In genomic region chr1:197269053-197269452, GRCh38 we compare ENCODE assay signal across 15 cellular contexts. TPM values are rescaled to one million over a fixed set of nuclear protein-coding genes. Genes with fewer than 3 reads are reported as not detected.
A peak's percentile ranks its signal among the peaks of the same experiment; 100 is the strongest.
DNase-seq lines count a peak whose midpoint lies in the region; ATAC-seq and TF ChIP-seq lines count a peak whose summit lies in the region.
"Had no signal": no experiment of that assay in that cellular context is flagged by ENCODE, and none has a peak within 500 bp of the region (broad histone marks: within the 10 kb centered on the region; RNA-seq: fewer than 3 reads in every experiment).

No MANE protein-coding gene starts in this region.

- H3K27me3 Mint-ChIP-seq in CD4-positive, alpha-beta memory T cell = peaks cover 0 to 5% of the 10 kb centered on the region in 2 donors
- H3K27me3 Mint-ChIP-seq: type B pancreatic cell had no signal

- H3K9me3 Mint-ChIP-seq in CD4-positive, alpha-beta memory T cell = no peaks in the 10 kb centered on the region
- H3K9me3 Mint-ChIP-seq: central memory CD8-positive, alpha-beta T cell; type B pancreatic cell had no signal

- CTCF ChIA-PET in CD4-positive, alpha-beta memory T cell (lab: Charles Lee; ENCODE audit: partially characterized antibody) = no interaction called here

- H3K36me3 Mint-ChIP-seq in CD4-positive, alpha-beta memory T cell = no peaks in the 10 kb centered on the region
- H3K36me3 Mint-ChIP-seq: type B pancreatic cell had no signal

- ATAC-seq in heart right ventricle (peak in 7 of 8 donors; percentile 46 to 84 (median 61)), gastrocnemius medialis (no peak), HG02938 (IDR thresholded peaks at IDR 0.05; ENCODE audit: unreplicated experiment) (no peak)

- H3K9me3 ChIP-seq in heart right ventricle (no peaks in the 10 kb centered on the region), gastrocnemius medialis (no peaks in the 10 kb centered on the region)
- H3K9me3 ChIP-seq in CD4-positive, alpha-beta memory T cell (ENCODE audit: control insufficient read depth in 1 of 2, low read length in 2 of 2) = no peaks in the 10 kb centered on the region

- H3K36me3 ChIP-seq in heart right ventricle (no peaks in the 10 kb centered on the region), gastrocnemius medialis (no peaks in the 10 kb centered on the region)
- H3K36me3 ChIP-seq in CD4-positive, alpha-beta memory T cell (ENCODE audit: insufficient read depth, low read length) = no peaks in the 10 kb centered on the region

- no peak overlapping the region for H3K4me3 Mint-ChIP-seq in CD4-positive, alpha-beta memory T cell
- H3K4me3 Mint-ChIP-seq: central memory CD8-positive, alpha-beta T cell; type B pancreatic cell had no signal

- peak in 1 of 2 donors; percentile 4 for DNase-seq in heart right ventricle
- no peak for DNase-seq in cardiac septum (ENCODE audit: low spot score)
- DNase-seq in NCI-H774 (lab: John Stamatoyannopoulos, UW) = peak; percentile 86
- DNase-seq in erythroblast (lab: John Stamatoyannopoulos, UW) = peak; percentile 3 to 28
- DNase-seq in gastrocnemius medialis = no peak
- no peak for DNase-seq in CD4-positive, alpha-beta memory T cell
- no peak for DNase-seq in GM19238 (ENCODE audit: insufficient read length, low spot score)
- DNase-seq: activated CD4-positive, alpha-beta T cell treated with anti-CD3 and anti-CD28 coated beads, Interleukin-2, amount 50 U/mL, for 4 hours; activated effector memory CD4-positive, alpha-beta T cell treated with Interleukin-2 at 50 U/mL for 16 hours; EL; kidney had no signal

- in situ Hi-C loops in gastrocnemius medialis (cut with MboI; ENCODE audit: low sequenced_read_pairs in 4 of 4) = no loop called here

- POLR2A ChIA-PET in CD4-positive, alpha-beta memory T cell (lab: Charles Lee; ENCODE audit: partially characterized antibody) = no interaction called here

- WGBS in heart right ventricle, 2 donors = 16 to 24% methylated on average over 6 of the region's 6 CpGs

- H3K27me3 ChIP-seq in heart right ventricle (no peaks in the 10 kb centered on the region), gastrocnemius medialis (no peaks in the 10 kb centered on the region)
- H3K27me3 ChIP-seq in CD4-positive, alpha-beta memory T cell (ENCODE audit: insufficient read depth, low read length) = no peaks in the 10 kb centered on the region

- no peak for TF ChIP-seq POLR2A in erythroblast (IDR thresholded peaks at IDR 0.05; ENCODE audit: low read length)
- no peak for TF ChIP-seq POLR2A in gastrocnemius medialis (IDR thresholded peaks at IDR 0.05)

- H3K4me1 ChIP-seq in heart right ventricle (no peaks in the 10 kb centered on the region), gastrocnemius medialis (no peaks in the 10 kb centered on the region)
- no peaks in the 10 kb centered on the region for H3K4me1 ChIP-seq in CD4-positive, alpha-beta memory T cell (ENCODE audit: insufficient read depth, low read length)

- H3K27ac Mint-ChIP-seq in CD4-positive, alpha-beta memory T cell = no peak overlapping the region
- H3K27ac Mint-ChIP-seq: type B pancreatic cell had no signal

- H3K27ac ChIP-seq in heart right ventricle (no peak overlapping the region), gastrocnemius medialis (no peak overlapping the region)
- no peak overlapping the region for H3K27ac ChIP-seq in CD4-positive, alpha-beta memory T cell (ENCODE audit: low read depth, low read length)

- H3K4me3 ChIP-seq in heart right ventricle = no peak overlapping the region
- H3K4me3 ChIP-seq in gastrocnemius medialis = no peak overlapping the region
- no peak overlapping the region for H3K4me3 ChIP-seq in CD4-positive, alpha-beta memory T cell (ENCODE audit: low read length in 2 of 2)

- intact Hi-C loops in heart right ventricle (cut with DNase I) = no loop called here
- intact Hi-C loops in cardiac septum (cut with DNase I) = no loop called here
- intact Hi-C loops in gastrocnemius medialis (cut with DNase I; ENCODE audit: low total_unique reads) = no loop called here
- intact Hi-C loops in CD4-positive, alpha-beta memory T cell (cut with micrococcal nuclease) = no loop called here

- no peaks in the 10 kb centered on the region for H3K4me1 Mint-ChIP-seq in CD4-positive, alpha-beta memory T cell
- H3K4me1 Mint-ChIP-seq: central memory CD8-positive, alpha-beta T cell had no signal

- TF ChIP-seq CTCF in heart right ventricle (IDR thresholded peaks at IDR 0.05) = no peak
- TF ChIP-seq CTCF in gastrocnemius medialis (IDR thresholded peaks at IDR 0.05 in 4 of 5, conservative IDR thresholded peaks at IDR 0.05 in 1 of 5) = no peak

RNA-seq across cellular contexts. Expression of gene CRB1, which starts 1.0 kb away (rescaled TPM):
- total RNA-seq in heart right ventricle = 1 to 10 TPM in 1 of 10 donors, under 1 TPM in 8, not detected in 1; 0.10 to 1.5 (median 0.42) TPM
- under 1 TPM in 1 of 2 donors, not detected in 1; 0.04 TPM for polyA plus RNA-seq in heart right ventricle
- 0.24 TPM for total RNA-seq in cardiac septum
- 1 to 10 TPM in 2 of 4 donors, under 1 TPM in 2; 0.44 to 2.5 (median 1.0) TPM for total RNA-seq in gastrocnemius medialis
- total RNA-seq in CD4-positive, alpha-beta memory T cell = under 1 TPM; 0.38 to 0.55 TPM
- under 1 TPM; 0.10 to 0.38 TPM for polyA plus RNA-seq in CD4-positive, alpha-beta memory T cell
- total RNA-seq: T-helper 1 cell treated with Interleukin-12 subunit alpha and Interleukin-12 subunit beta and Interleukin-4 antibody, amounts not matched to agents 30 ng/mL and 1 ng/mL, for 36 hours had no signal

Comparison
In these comparisons a context has a peak if more than half of its experiments do, and no peak if none do; other contexts are left out.
1. ATAC-seq: peak in heart right ventricle (7 of 8); none in gastrocnemius medialis (0 of 2) and HG02938 (single experiment).
2. DNase-seq: peak in NCI-H774 (single experiment) and erythroblast (2 of 2); none in cardiac septum (single experiment), gastrocnemius medialis (0 of 2), CD4-positive, alpha-beta memory T cell (0 of 5) and GM19238 (single experiment).